In genomic region chr5:69450116-69450515, GRCh38 we compare ENCODE assay signal across 17 cellular contexts. TPM values are rescaled to one million over a fixed set of nuclear protein-coding genes. Genes with fewer than 3 reads are reported as not detected.
DNase-seq lines count a peak whose midpoint lies in the region; ATAC-seq and TF ChIP-seq lines count a peak whose summit lies in the region.
"Had no signal": no experiment of that assay in that cellular context is flagged by ENCODE, and none has a peak within 500 bp of the region (broad histone marks: within the 10 kb centered on the region; RNA-seq: fewer than 3 reads in every experiment).

No MANE protein-coding gene starts in this region.

- peak; percentile 59 for DNase-seq in GM04504 (ENCODE audit: low read depth)
- DNase-seq in RWPE2 (ENCODE audit: low spot score): no peak
- peak; percentile 86 for DNase-seq in epithelial cell of prostate (ENCODE audit: low read depth, low spot score)
- peak; percentile 17 for DNase-seq in pulmonary artery endothelial cell (ENCODE audit: low read depth, low spot score)
- DNase-seq in globus pallidus (ENCODE audit: low spot score): no peak
- no peak for DNase-seq in T-helper 2 cell treated with Interferon-gamma antibody and Interleukin-4, amounts not matched to agents 5 μg/mL and 100 μg/mL, for 36 hours (ENCODE audit: low spot score)
- no peak for DNase-seq in MM.1S
- DNase-seq in NCI-H524 treated with DMSO at 0.1 percent for 48 hours (lab: John Stamatoyannopoulos, UW): no peak
- DNase-seq: activated CD4-positive, alpha-beta T cell treated with anti-CD3 and anti-CD28 coated beads, Interleukin-2, amount 50 U/mL, for 4 hours; activated naive CD4-positive, alpha-beta T cell; DND-41; Karpas-422; naive thymus-derived CD4-positive, alpha-beta T cell; Right ventricle myocardium superior; spleen; stimulated activated CD8-positive, alpha-beta memory T cell treated with anti-CD3 and anti-CD28 coated beads, Interleukin-4, amount 100 ng/mL, for 48 hours; uterus had no signal

- H3K9me3 ChIP-seq in RWPE2 (ENCODE audit: severe bottlenecking): no peaks in the 10 kb centered on the region
- H3K9me3 ChIP-seq in MM.1S (replicated peaks; ENCODE audit: insufficient read depth, low read length): no peaks in the 10 kb centered on the region
- H3K9me3 ChIP-seq: spleen, uterus had no signal

- H3K27me3 Mint-ChIP-seq in T-helper 2 cell treated with Interferon-gamma antibody and Interleukin-4, amounts not matched to agents 5 μg/mL and 100 μg/mL, for 36 hours (ENCODE audit: low read depth): no peaks in the 10 kb centered on the region

- H3K9ac ChIP-seq in MM.1S (ENCODE audit: low read length): no peak overlapping the region

- no peak for TF ChIP-seq CTCF in RWPE2 (IDR thresholded peaks at IDR 0.05; ENCODE audit: poor library complexity, severe bottlenecking)
- TF ChIP-seq CTCF in MM.1S (IDR thresholded peaks at IDR 0.05; ENCODE audit: low read length): no peak

- H3K9me3 Mint-ChIP-seq in T-helper 2 cell treated with Interferon-gamma antibody and Interleukin-4, amounts not matched to agents 5 μg/mL and 100 μg/mL, for 36 hours: no peaks in the 10 kb centered on the region

- H3K4me1 ChIP-seq in RWPE2 (ENCODE audit: insufficient read depth, poor library complexity, severe bottlenecking): peaks cover 11% of the 10 kb centered on the region
- H3K4me1 ChIP-seq in MM.1S (ENCODE audit: low read length): no peaks in the 10 kb centered on the region
- H3K4me1 ChIP-seq: spleen, uterus had no signal

- no peak overlapping the region for H2AFZ ChIP-seq in MM.1S (ENCODE audit: low read length)

- no peaks in the 10 kb centered on the region for H3F3A ChIP-seq in MM.1S (ENCODE audit: insufficient read depth, low read length)

- H3K9me2 ChIP-seq in MM.1S (replicated peaks; ENCODE audit: insufficient read depth, low read length): no peaks in the 10 kb centered on the region

- H3K4me3 Mint-ChIP-seq in T-helper 2 cell treated with Interferon-gamma antibody and Interleukin-4, amounts not matched to agents 5 μg/mL and 100 μg/mL, for 36 hours: no peak overlapping the region
- H3K4me3 Mint-ChIP-seq: naive thymus-derived CD4-positive, alpha-beta T cell had no signal

- ATAC-seq in RWPE2 (ENCODE audit: low read depth): peak; percentile 96
- ATAC-seq: naive thymus-derived CD4-positive, alpha-beta T cell had no signal

- H4K20me1 ChIP-seq in MM.1S (ENCODE audit: insufficient read depth, low read length): no peaks in the 10 kb centered on the region

- H3K4me2 ChIP-seq in MM.1S (ENCODE audit: low read depth, low read length): no peak overlapping the region

- no peaks in the 10 kb centered on the region for H3K36me3 Mint-ChIP-seq in T-helper 2 cell treated with Interferon-gamma antibody and Interleukin-4, amounts not matched to agents 5 μg/mL and 100 μg/mL, for 36 hours (ENCODE audit: low read depth)
- H3K36me3 Mint-ChIP-seq: naive thymus-derived CD4-positive, alpha-beta T cell had no signal

- H3K79me2 ChIP-seq in MM.1S (ENCODE audit: low read length): no peaks in the 10 kb centered on the region

- H3K4me1 Mint-ChIP-seq in T-helper 2 cell treated with Interferon-gamma antibody and Interleukin-4, amounts not matched to agents 5 μg/mL and 100 μg/mL, for 36 hours (ENCODE audit: low read depth): no peaks in the 10 kb centered on the region
- H3K4me1 Mint-ChIP-seq: naive thymus-derived CD4-positive, alpha-beta T cell had no signal

- H3K4me3 ChIP-seq in RWPE2 (ENCODE audit: severe bottlenecking) (no peak overlapping the region), MM.1S (ENCODE audit: low read length) (no peak overlapping the region)
- H3K4me3 ChIP-seq: spleen, uterus had no signal

- H3K27ac Mint-ChIP-seq in T-helper 2 cell treated with Interferon-gamma antibody and Interleukin-4, amounts not matched to agents 5 μg/mL and 100 μg/mL, for 36 hours: no peak overlapping the region
- H3K27ac Mint-ChIP-seq: naive thymus-derived CD4-positive, alpha-beta T cell had no signal

- H3K27ac ChIP-seq in RWPE2 (ENCODE audit: poor library complexity, severe bottlenecking) (peak overlapping the region; percentile 21), epithelial cell of prostate (peak overlapping the region; percentile 53), MM.1S (ENCODE audit: low read length) (no peak overlapping the region)
- H3K27ac ChIP-seq: spleen, uterus had no signal

- no peaks in the 10 kb centered on the region for H3K36me3 ChIP-seq in RWPE2 (ENCODE audit: low read depth)
- H3K36me3 ChIP-seq in MM.1S (replicated peaks; ENCODE audit: insufficient read depth, low read length): no peaks in the 10 kb centered on the region
- H3K36me3 ChIP-seq: spleen, uterus had no signal

- H3K27me3 ChIP-seq in RWPE2 (ENCODE audit: insufficient read depth, poor library complexity, severe bottlenecking) (no peaks in the 10 kb centered on the region), MM.1S (replicated peaks; ENCODE audit: insufficient read depth, low read length) (no peaks in the 10 kb centered on the region)
- H3K27me3 ChIP-seq: spleen, uterus had no signal

RNA-seq across cellular contexts. Expression of gene MARVELD2, which starts 35.2 kb away (rescaled TPM):
- total RNA-seq in pulmonary artery endothelial cell: 4.7 and 9.2 TPM in 2 replicates

RNA-seq across cellular contexts. Expression of gene OCLN, which starts 42.5 kb away (rescaled TPM):
- total RNA-seq in pulmonary artery endothelial cell: 14.0 and 36.5 TPM in 2 replicates

Comparison
In these comparisons a context has a peak if more than half of its experiments do, and no peak if none do; other contexts are left out.
1. DNase-seq: peak in GM04504 (single experiment), epithelial cell of prostate (single experiment) and pulmonary artery endothelial cell (single experiment); none in RWPE2 (single experiment), globus pallidus (single experiment), T-helper 2 cell treated with Interferon-gamma antibody and Interleukin-4, amounts not matched to agents 5 μg/mL and 100 μg/mL, for 36 hours (single experiment), MM.1S (single experiment) and NCI-H524 treated with DMSO at 0.1 percent for 48 hours (single experiment).